ENCODE assay signal across 9 cellular contexts in the genomic region with DNA sequence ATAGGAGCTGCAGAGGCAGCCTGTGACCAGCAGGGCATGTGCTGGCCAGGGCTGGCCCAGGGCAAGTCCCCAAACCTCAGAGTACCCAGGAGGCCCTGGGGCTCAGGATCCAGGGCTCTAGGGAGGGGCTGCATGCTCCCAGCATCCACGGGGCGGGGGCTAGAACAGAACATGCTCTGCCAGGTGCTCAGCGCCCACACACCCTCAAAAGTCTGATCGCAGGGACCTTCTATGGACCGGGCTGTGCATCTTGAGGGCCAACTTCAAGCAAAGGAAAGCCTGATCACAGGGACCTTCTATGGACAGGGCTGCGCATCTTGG. TPM values are rescaled to one million over a fixed set of nuclear protein-coding genes. Genes with fewer than 3 reads are reported as not detected.
DNase-seq lines count a peak whose midpoint lies in the region; TF ChIP-seq lines count a peak whose summit lies in the region.
"Had no signal": no experiment of that assay in that cellular context is flagged by ENCODE, and none has a peak within 500 bp of the region (broad histone marks: within the 10 kb centered on the region; RNA-seq: fewer than 3 reads in every experiment).

No MANE protein-coding gene starts in this region.

- H3K4me3 ChIP-seq in HFF-Myc (replicated peaks; ENCODE audit: low read depth, low read length) (no peak overlapping the region), colonic mucosa (no peak overlapping the region), liver (ENCODE audit: low read depth in 1 of 3, low read length in 3 of 3) (no peak overlapping the region), hepatocyte (no peak overlapping the region), WERI-Rb-1 (ENCODE audit: low read depth, low read length) (no peak overlapping the region)

- no peak overlapping the region for H3K4me2 ChIP-seq in hepatocyte

- H4K20me1 ChIP-seq in hepatocyte (ENCODE audit: insufficient read depth, poor library complexity, severe bottlenecking) = peaks cover 76% of the 10 kb centered on the region

- DNase-seq in AG08396 (ENCODE audit: low spot score) (peak; percentile 75), HFF-Myc (ENCODE audit: extremely low read depth, low read depth) (no peak), colonic mucosa (no peak), NCI-H82 (lab: John Stamatoyannopoulos, UW) (no peak), hepatocyte (ENCODE audit: low spot score) (no peak), SIG-M5 (lab: John Stamatoyannopoulos, UW) (no peak), WERI-Rb-1 (no peak)
- DNase-seq: GF-D8 had no signal

- peak in 1 of 2 donors; percentile 62 for TF ChIP-seq RAD21 in liver (IDR thresholded peaks at IDR 0.05)

- H3K36me3 ChIP-seq in colonic mucosa = no peaks in the 10 kb centered on the region
- H3K36me3 ChIP-seq in liver (ENCODE audit: control insufficient read depth in 4 of 4, insufficient read depth in 3 of 4, low read depth in 1 of 4, low read length in 3 of 4) = no peaks in the 10 kb centered on the region
- H3K36me3 ChIP-seq in hepatocyte (replicated peaks; ENCODE audit: insufficient read depth, low read depth) = no peaks in the 10 kb centered on the region
- no peaks in the 10 kb centered on the region for H3K36me3 ChIP-seq in WERI-Rb-1

- H3K9me3 ChIP-seq in colonic mucosa (no peaks in the 10 kb centered on the region), liver (ENCODE audit: control insufficient read depth in 4 of 4, low read length in 3 of 4) (no peaks in the 10 kb centered on the region), hepatocyte (ENCODE audit: low read depth) (no peaks in the 10 kb centered on the region), WERI-Rb-1 (ENCODE audit: severe bottlenecking) (no peaks in the 10 kb centered on the region)

- whole genome bisulfite sequencing in liver = 90% methylated on average over 6 of the region's 6 CpGs
- WGBS in hepatocyte (ENCODE audit: low lambda C conversion rate, missing lambda C conversion rate) = 100% methylated on average over 6 of the region's 6 CpGs

- TF ChIP-seq CTCF in HFF-Myc (IDR thresholded peaks at IDR 0.05; ENCODE audit: low read depth, low read length, missing control alignments) = peak; percentile 20
- peak; percentile 17 for TF ChIP-seq CTCF in colonic mucosa (IDR thresholded peaks at IDR 0.05)
- TF ChIP-seq CTCF in liver (IDR thresholded peaks at IDR 0.05; ENCODE audit: low read depth, low read length, missing input control) = peak; percentile 18
- TF ChIP-seq CTCF in hepatocyte (IDR thresholded peaks at IDR 0.05; ENCODE audit: poor library complexity) = no peak
- no peak for TF ChIP-seq CTCF in WERI-Rb-1 (IDR thresholded peaks at IDR 0.05; ENCODE audit: low read depth, low read length)

- H3K27ac ChIP-seq in colonic mucosa (no peak overlapping the region), liver (ENCODE audit: low read depth in 1 of 2, low read length in 2 of 2) (peak overlapping the region; percentile 78 to 88), hepatocyte (no peak overlapping the region), WERI-Rb-1 (no peak overlapping the region)

- peaks cover 95% of the 10 kb centered on the region for H3K79me2 ChIP-seq in hepatocyte

- H3K4me1 ChIP-seq in colonic mucosa (peaks cover 23% of the 10 kb centered on the region), liver (ENCODE audit: control insufficient read depth in 4 of 4, insufficient read depth in 4 of 4, low read length in 3 of 4) (peaks cover 7 to 57% (median 34%) of the 10 kb centered on the region in 4 donors), hepatocyte (ENCODE audit: insufficient read depth) (peaks cover 18% of the 10 kb centered on the region)

- H3K27me3 ChIP-seq in colonic mucosa (no peaks in the 10 kb centered on the region), liver (ENCODE audit: control insufficient read depth in 4 of 4, insufficient read depth in 4 of 4, low read length in 3 of 4) (no peaks in the 10 kb centered on the region), hepatocyte (no peaks in the 10 kb centered on the region), WERI-Rb-1 (ENCODE audit: insufficient read depth, low read depth, severe bottlenecking) (no peaks in the 10 kb centered on the region)

- no peaks in the 10 kb centered on the region for H3K9me2 ChIP-seq in hepatocyte (replicated peaks; ENCODE audit: insufficient read depth)

- H2AFZ ChIP-seq in hepatocyte = no peak overlapping the region

- H3K9ac ChIP-seq in colonic mucosa (ENCODE audit: low read depth in 2 of 2, low read length in 2 of 2) = no peak overlapping the region
- H3K9ac ChIP-seq in liver (ENCODE audit: low read depth in 1 of 2, low read length in 2 of 2) = peak overlapping the region in 1 of 2 donors; percentile 21

- intact Hi-C loops in colonic mucosa (cut with DNase I) = no loop called here

TF ChIP-seq in liver, 16 proteins besides CTCF, POLR2A, EP300 and RAD21:
- no peak for TF ChIP-seq HNF4G (IDR thresholded peaks at IDR 0.05)
- TF ChIP-seq SP1 (IDR thresholded peaks at IDR 0.05) = no peak
- TF ChIP-seq FOXA1 (IDR thresholded peaks at IDR 0.05) = no peak
- TF ChIP-seq FOXA2 (IDR thresholded peaks at IDR 0.05) = no peak
- no peak for TF ChIP-seq YY1 (IDR thresholded peaks at IDR 0.05)

RNA-seq across cellular contexts. Expression of gene ELL, which starts 33.5 kb away (rescaled TPM):
- total RNA-seq in colonic mucosa (10 to 100 TPM; 16.3 to 18.6 TPM), liver (10 to 100 TPM in 1 of 2 donors, 1 to 10 TPM in 1; 7.6 to 10.5 TPM), hepatocyte (3.9 and 11.0 TPM in 2 replicates)
- polyA plus RNA-seq in liver (1 to 10 TPM; 4.5 to 5.6 TPM), hepatocyte (15.0 and 18.1 TPM in 2 replicates)

RNA-seq across cellular contexts. Expression of gene ISYNA1, which starts 50.4 kb away (rescaled TPM):
- 10 to 100 TPM; 17.7 to 25.7 TPM for total RNA-seq in colonic mucosa
- 10 to 100 TPM in 1 of 2 donors, 1 to 10 TPM in 1; 8.0 to 41.9 TPM for total RNA-seq in liver
- polyA plus RNA-seq in liver = 10 to 100 TPM in 1 of 2 donors, 1 to 10 TPM in 1; 4.7 to 12.1 TPM
- total RNA-seq in hepatocyte = 51.5 and 54.9 TPM in 2 replicates
- polyA plus RNA-seq in hepatocyte = 144 and 188 TPM in 2 replicates

RNA-seq across cellular contexts. Expression of gene FKBP8, which starts 55.0 kb away (rescaled TPM):
- total RNA-seq in colonic mucosa (100 to 1,000 TPM; 190 to 200 TPM), liver (100 to 1,000 TPM in 1 of 2 donors, 10 to 100 TPM in 1; 75.8 to 225 TPM), hepatocyte (183 and 195 TPM in 2 replicates)
- polyA plus RNA-seq in liver (100 to 1,000 TPM in 1 of 2 donors, 10 to 100 TPM in 1; 59.1 to 126 TPM), hepatocyte (247 and 262 TPM in 2 replicates)

Comparison
In these comparisons a context has a peak if more than half of its experiments do, and no peak if none do; other contexts are left out.
1. CTCF ChIP-seq: peak in HFF-Myc (single experiment), colonic mucosa (single experiment) and liver (single experiment); none in hepatocyte (single experiment) and WERI-Rb-1 (single experiment).
2. H3K27ac ChIP-seq: peak in liver (2 of 2); none in colonic mucosa (single experiment), hepatocyte (single experiment) and WERI-Rb-1 (single experiment).